Comparison of ENCODE assay signal across 7 cellular contexts in the genomic region with DNA sequence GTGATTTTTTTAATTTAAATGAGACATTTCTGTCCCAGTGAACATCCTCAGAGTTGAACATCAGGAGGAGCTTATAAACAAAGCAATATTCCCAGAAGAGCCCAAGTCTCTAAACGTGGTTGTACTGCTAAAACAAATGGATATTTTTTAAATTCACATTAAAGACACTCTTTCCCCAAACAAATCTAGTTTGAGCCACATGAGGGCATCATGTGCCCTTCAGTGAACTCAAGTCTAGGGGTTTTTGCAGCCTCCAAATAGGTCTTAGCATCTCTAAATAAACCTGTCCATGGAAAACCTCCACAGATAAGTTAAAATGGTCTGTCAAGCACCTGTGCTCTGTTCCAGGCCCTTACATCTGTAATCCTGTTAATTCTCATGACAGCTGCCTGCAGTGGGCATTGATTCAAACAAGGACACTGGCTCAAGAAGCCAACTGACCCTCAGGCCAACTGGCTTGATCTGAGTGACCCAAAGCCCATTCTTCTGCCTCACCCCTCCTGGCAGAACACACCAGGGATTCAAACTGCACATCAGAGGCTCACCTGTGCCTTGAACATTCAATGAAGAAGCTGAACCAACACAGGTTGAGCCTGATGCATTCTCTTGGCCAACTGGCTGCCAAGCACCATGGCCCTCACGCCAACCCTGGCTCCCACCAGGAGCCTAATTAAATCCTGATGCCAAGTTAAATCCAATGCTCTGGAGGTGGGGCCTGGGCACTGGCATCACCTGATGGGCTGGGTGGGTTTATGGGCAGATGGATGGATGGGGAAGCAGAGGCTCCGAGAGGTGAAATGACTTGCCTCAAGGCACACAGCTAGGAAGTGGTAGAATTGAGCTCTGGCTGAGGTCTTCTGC. TPM values are rescaled to one million over a fixed set of nuclear protein-coding genes. Genes with fewer than 3 reads are reported as not detected.
A peak's percentile ranks its signal among the peaks of the same experiment; 100 is the strongest.
DNase-seq lines count a peak whose midpoint lies in the region; ATAC-seq and TF ChIP-seq lines count a peak whose summit lies in the region.

No MANE protein-coding gene starts in this region.

- in situ Hi-C loops in G401 (cut with HindIII; ENCODE audit: low sequenced_read_pairs), result no loop called here
- in situ Hi-C loops in KBM-7 (cut with MboI; ENCODE audit: low pct_unique_long_range_greater_than_20kb, low sequenced_read_pairs), result no loop called here

- H3K36me3 Mint-ChIP-seq in nephron (ENCODE audit: low read depth), result peaks cover 28% of the 10 kb centered on the region

- H3K4me1 Mint-ChIP-seq in nephron, result peaks cover 52% of the 10 kb centered on the region

- DNase-seq in G401 (ENCODE audit: low spot score) (peak; percentile 18), KBM-7 (peak; percentile 56), brain pericyte (ENCODE audit: low read depth, low spot score) (peak; percentile 20), cortex of kidney (lab: John Stamatoyannopoulos, UW) (no peak), hepatic stellate cell (ENCODE audit: low spot score) (no peak)

- H3K27me3 Mint-ChIP-seq in nephron (ENCODE audit: low read depth), result peaks cover 4% of the 10 kb centered on the region

- ATAC-seq in GM21367 (IDR thresholded peaks at IDR 0.05; ENCODE audit: unreplicated experiment), result no peak

- H3K4me3 Mint-ChIP-seq in nephron, result no peak overlapping the region

- peak; percentile 38 to 49 (median 43) for TF ChIP-seq CTCF in nephron (IDR thresholded peaks at IDR 0.05; ENCODE audit: unreplicated experiment in 3 of 3)

- H3K9me3 Mint-ChIP-seq in nephron, result no peaks in the 10 kb centered on the region

- peak overlapping the region; percentile 20 to 75 (median 43) for H3K27ac Mint-ChIP-seq in nephron

RNA-seq across cellular contexts. Expression of gene ISCU, which starts 8.6 kb away (rescaled TPM):
- total RNA-seq in G401 (2014; rRNA removed; shearing (Covaris generic)), result 157 and 159 TPM in 2 replicates

RNA-seq across cellular contexts. Expression of gene SART3, which starts 10.0 kb away (rescaled TPM):
- 61.3 and 72.8 TPM in 2 replicates for total RNA-seq in G401 (2014; rRNA removed; shearing (Covaris generic))

RNA-seq across cellular contexts. Expression of gene TMEM119, which starts 26.9 kb away (rescaled TPM):
- 0.58 and 7.3 TPM in 2 replicates for total RNA-seq in G401 (2014; rRNA removed; shearing (Covaris generic))

RNA-seq across cellular contexts. Expression of gene FICD, which starts 55.9 kb away (rescaled TPM):
- 1.0 and 1.7 TPM in 2 replicates for total RNA-seq in G401 (2014; rRNA removed; shearing (Covaris generic))

Comparison
In these comparisons a context has a peak if more than half of its experiments do, and no peak if none do; other contexts are left out.
1. DNase-seq: peak in G401 (single experiment), KBM-7 (single experiment) and brain pericyte (single experiment); none in cortex of kidney (single experiment) and hepatic stellate cell (single experiment).